ENCODE assay signal across 8 cellular contexts in the genomic region with DNA sequence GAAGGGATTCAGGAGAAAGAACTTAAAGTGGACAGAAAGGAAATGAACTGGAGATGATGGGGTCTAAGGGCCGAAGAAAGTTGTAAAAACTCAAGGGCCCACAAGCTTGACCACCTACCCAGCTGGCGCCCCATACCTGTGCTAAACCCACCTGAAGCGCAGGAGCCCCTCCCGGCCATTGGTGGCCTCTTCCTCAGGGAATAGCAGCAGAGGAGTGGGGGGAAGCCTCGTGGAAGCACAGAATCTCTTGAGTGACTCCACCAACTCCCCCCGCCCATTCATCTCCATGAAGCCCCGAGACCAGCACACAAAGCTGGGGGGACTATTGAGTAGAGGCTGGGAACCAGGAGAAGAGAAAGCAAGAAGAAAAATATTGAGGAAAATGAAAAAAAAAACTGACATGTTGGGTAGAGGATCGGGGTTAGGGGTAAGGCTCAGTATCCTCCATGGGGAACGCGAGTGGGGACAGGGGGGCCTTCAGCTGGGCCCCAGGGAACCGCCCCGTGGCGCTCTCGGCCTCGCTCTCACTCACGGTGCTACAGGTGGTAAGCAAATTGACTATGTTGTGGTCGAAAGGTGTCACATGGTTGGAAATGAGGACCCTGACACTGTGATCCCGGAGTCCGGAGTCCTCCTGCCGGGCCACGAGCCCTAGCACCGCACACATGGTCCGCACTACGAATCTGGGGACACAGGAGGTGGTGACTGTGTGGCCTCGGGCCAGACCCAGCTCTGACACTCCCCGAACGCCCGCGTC. TPM values are rescaled to one million over a fixed set of nuclear protein-coding genes. Genes with fewer than 3 reads are reported as not detected.
DNase-seq lines count a peak whose midpoint lies in the region; ATAC-seq and TF ChIP-seq lines count a peak whose summit lies in the region.

No MANE protein-coding gene starts in this region.

- DNase-seq in testis (no peak), DMS153 (lab: John Stamatoyannopoulos, UW) (no peak), iPS-NIHi11 (ENCODE audit: low spot score) (no peak)

- peak; percentile 10 for ATAC-seq in GM19324 (IDR thresholded peaks at IDR 0.05; ENCODE audit: low FRiP score, unreplicated experiment)
- ATAC-seq in HG03439 (IDR thresholded peaks at IDR 0.05; ENCODE audit: unreplicated experiment) = peak; percentile 15

- WGBS in testis, 2 donors = 13 to 14% methylated on average over 17 to 28 of the region's 29 CpGs

- intact Hi-C loops in testis (cut with DNase I; ENCODE audit: low total_unique reads) = no loop called here

- TF ChIP-seq CTCF in 22Rv1 (IDR thresholded peaks at IDR 0.05) (no peak), testis (IDR thresholded peaks at IDR 0.05) (no peak)

- no peaks in the 10 kb centered on the region for H3K36me3 ChIP-seq in testis (ENCODE audit: low read depth, missing control alignments)

- no peaks in the 10 kb centered on the region for H3K27me3 ChIP-seq in layer of hippocampus (ENCODE audit: control insufficient read depth, insufficient read depth, low read length)
- no peaks in the 10 kb centered on the region for H3K27me3 ChIP-seq in testis

- no peak for TF ChIP-seq POLR2A in testis (IDR thresholded peaks at IDR 0.05)

- H3K27ac ChIP-seq in 22Rv1 (peak overlapping the region; percentile 89), angular gyrus (ENCODE audit: low read depth, low read length) (peak overlapping the region; percentile 38), layer of hippocampus (ENCODE audit: low read depth, low read length) (peak overlapping the region; percentile 77), testis (peak overlapping the region; percentile 62 to 82)

- no peaks in the 10 kb centered on the region for H3K9me3 ChIP-seq in testis

- H3K4me3 ChIP-seq in testis = peak overlapping the region; percentile 72 to 87

- peaks cover 16% of the 10 kb centered on the region for H3K4me1 ChIP-seq in testis

RNA-seq across cellular contexts. Expression of a gene that starts 0.7 kb away (rescaled TPM):
- total RNA-seq in testis = 100 to 1,000 TPM; 141 to 169 TPM
- polyA plus RNA-seq in testis (ENCODE audit: insufficient read depth, low read depth, low replicate concordance) = 107 TPM

RNA-seq across cellular contexts. Expression of a gene that starts 1.0 kb away (rescaled TPM):
- total RNA-seq in testis = 10 to 100 TPM; 36.5 to 46.8 TPM
- polyA plus RNA-seq in testis (ENCODE audit: insufficient read depth, low read depth, low replicate concordance) = 45.8 TPM

RNA-seq across cellular contexts. Expression of a gene that starts 2.7 kb away (rescaled TPM):
- total RNA-seq in testis = under 1 TPM in 1 of 2 donors, not detected in 1; 0.43 TPM
- polyA plus RNA-seq in testis (ENCODE audit: insufficient read depth, low read depth, low replicate concordance) = 0.86 TPM

RNA-seq across cellular contexts. Expression of a gene that starts 14.5 kb away (rescaled TPM):
- total RNA-seq in testis = 1 to 10 TPM; 1.3 to 4.5 TPM
- polyA plus RNA-seq in testis (ENCODE audit: insufficient read depth, low read depth, low replicate concordance) = 1.1 TPM

RNA-seq across cellular contexts. Expression of a gene that starts 21.3 kb away (rescaled TPM):
- 10 to 100 TPM; 17.0 to 20.1 TPM for total RNA-seq in testis
- polyA plus RNA-seq in testis (ENCODE audit: insufficient read depth, low read depth, low replicate concordance) = 25.3 TPM

Comparison
In these comparisons a context has a peak if more than half of its experiments do, and no peak if none do; other contexts are left out.
1. H3K27ac ChIP-seq: peak in every context shown above with its lines; median percentile 89 in 22Rv1; 77 in layer of hippocampus; 72 in testis; 38 in angular gyrus.